19 cellular contexts compared by ENCODE assay signal in the genomic region with DNA sequence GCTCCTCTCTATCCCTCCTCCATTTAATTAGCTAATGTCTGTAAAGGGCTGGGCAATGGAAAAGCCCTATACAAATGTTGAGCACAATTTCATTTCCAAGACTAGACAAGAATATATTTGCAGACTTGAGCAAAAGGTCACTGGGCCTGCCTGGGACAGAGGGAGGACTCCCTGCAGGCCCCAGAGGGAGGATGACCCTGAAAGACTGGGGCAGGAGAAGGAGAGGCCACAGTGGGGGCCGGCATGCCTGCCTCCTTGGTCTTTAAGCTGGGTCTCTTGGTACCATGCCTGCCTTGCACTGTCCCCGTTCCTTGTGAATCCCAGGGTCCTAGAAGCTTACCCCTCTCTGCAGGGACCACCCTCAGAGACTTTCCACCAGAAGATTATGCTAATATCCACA.
"Had no signal": no experiment of that assay in that cellular context is flagged by ENCODE, and none has a peak within 500 bp of the region (broad histone marks: within the 10 kb centered on the region; RNA-seq: fewer than 3 reads in every experiment).

No MANE protein-coding gene starts in this region.

- DNase-seq: effector CD4-positive, alpha-beta T cell; hippocampal formation; kidney glomerular epithelial cell; mucosa of descending colon; naive thymus-derived CD8-positive, alpha-beta T cell; small intestine; stimulated activated CD4-positive, alpha-beta T cell treated with anti-CD3 and anti-CD28 coated beads, Interleukin-12 subunit alpha, Interleukin-12 subunit beta, amount 100 ng/mL, for 4 hours; stimulated activated naive CD4-positive, alpha-beta T cell; stomach; substantia nigra; trophoblast cell had no signal

- H3K27ac ChIP-seq: coronary artery, heart left ventricle, neutrophil, right atrium auricular region, stomach, thoracic aorta had no signal

- H3K4me3 Mint-ChIP-seq: endodermal cell; naive thymus-derived CD8-positive, alpha-beta T cell had no signal

- H3K4me3 ChIP-seq: coronary artery, heart left ventricle, mucosa of descending colon, right atrium auricular region, stomach, thoracic aorta had no signal

- H3K4me1 ChIP-seq: stomach had no signal

- H3K36me3 ChIP-seq: heart left ventricle, neutrophil, right atrium auricular region, stomach, thoracic aorta had no signal

- FAIRE-seq: frontal cortex, small intestine had no signal

- ATAC-seq: esophagus mucosa; mucosa of descending colon; naive thymus-derived CD8-positive, alpha-beta T cell had no signal

- H3K27me3 ChIP-seq: right atrium auricular region had no signal

- H3K27ac Mint-ChIP-seq: endodermal cell; naive thymus-derived CD8-positive, alpha-beta T cell had no signal

- H3K9me3 ChIP-seq: heart left ventricle, mucosa of descending colon, neutrophil, right atrium auricular region, stomach, thoracic aorta had no signal

- H3K9me3 Mint-ChIP-seq: endodermal cell; naive thymus-derived CD8-positive, alpha-beta T cell had no signal
